8 cellular contexts compared by ENCODE assay signal in the genomic region with DNA sequence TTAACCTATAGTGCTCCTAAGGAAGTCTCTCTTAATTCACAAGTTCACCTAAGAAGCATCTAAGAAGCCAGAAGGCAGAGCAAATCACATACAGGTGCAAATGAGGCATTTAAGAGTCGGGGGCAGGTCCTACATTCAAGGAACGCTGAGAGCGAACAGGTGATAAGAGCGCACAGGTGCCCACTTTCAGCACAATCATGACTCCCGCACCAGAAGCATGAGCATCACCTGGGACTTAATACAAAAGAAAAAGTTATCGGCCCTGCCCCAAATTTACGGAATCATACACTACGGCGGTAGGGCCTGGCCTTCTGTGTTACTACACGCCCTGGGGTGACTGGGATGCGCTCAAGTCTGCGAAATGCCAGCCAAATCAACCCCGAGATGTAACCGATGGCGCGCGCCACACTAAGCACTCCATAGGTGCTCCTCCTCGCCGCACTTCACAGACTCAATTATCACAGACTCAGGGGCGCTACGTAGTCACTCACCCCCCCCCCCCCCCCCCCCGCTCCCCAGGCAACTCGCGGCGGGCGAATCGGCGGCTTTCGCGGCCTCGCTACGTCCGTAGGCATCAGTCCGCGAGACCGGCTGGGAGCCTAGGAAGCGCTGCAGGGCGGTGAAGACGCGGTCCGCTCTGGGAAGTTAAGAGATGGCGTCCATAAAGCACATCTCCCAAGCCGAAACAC. TPM values are rescaled to one million over a fixed set of nuclear protein-coding genes. Genes with fewer than 3 reads are reported as not detected.
DNase-seq lines count a peak whose midpoint lies in the region; ATAC-seq and TF ChIP-seq lines count a peak whose summit lies in the region.

No MANE protein-coding gene starts in this region.

- H3K4me1 Mint-ChIP-seq in activated T-helper 17 cell treated with anti-CD3 and anti-CD28 coated beads, Interleukin-2, amount 50 U/mL, for 72 hours: peaks cover 9% of the 10 kb centered on the region

- peaks cover 7% of the 10 kb centered on the region for H3K36me3 Mint-ChIP-seq in activated T-helper 17 cell treated with anti-CD3 and anti-CD28 coated beads, Interleukin-2, amount 50 U/mL, for 72 hours (ENCODE audit: low read depth)

- H3K36me3 ChIP-seq in OCI-LY3 (replicated peaks; ENCODE audit: low read depth, low read length): no peaks in the 10 kb centered on the region
- no peaks in the 10 kb centered on the region for H3K36me3 ChIP-seq in neural cell (ENCODE audit: insufficient read depth, low read length)

- H4K20me1 ChIP-seq in OCI-LY3 (ENCODE audit: insufficient read depth, low read length) (no peaks in the 10 kb centered on the region), neural cell (ENCODE audit: insufficient read depth) (no peaks in the 10 kb centered on the region)

- peak; percentile 14 for DNase-seq in AG09319 (ENCODE audit: extremely low read depth, low read depth)
- peak; percentile 57 for DNase-seq in fibroblast of the aortic adventitia (ENCODE audit: low read depth)
- peak; percentile 66 for DNase-seq in stimulated activated naive CD4-positive, alpha-beta T cell treated with Interleukin-2 at 50 U/mL for 16 hours (lab: John Stamatoyannopoulos, UW)

- TF ChIP-seq CTCF in AG09319 (IDR thresholded peaks at IDR 0.05; ENCODE audit: low read depth, low read length): no peak
- TF ChIP-seq CTCF in OCI-LY3 (IDR thresholded peaks at IDR 0.05; ENCODE audit: low read depth, low read length): no peak
- no peak for TF ChIP-seq CTCF in fibroblast of the aortic adventitia (IDR thresholded peaks at IDR 0.05; ENCODE audit: insufficient read depth, low read length)
- no peak for TF ChIP-seq CTCF in neural cell (IDR thresholded peaks at IDR 0.05; ENCODE audit: poor library complexity, severe bottlenecking)

- TF ChIP-seq EP300 in neural cell (conservative IDR thresholded peaks at IDR 0.05; ENCODE audit: poor library complexity, severe bottlenecking): no peak

- H3F3A ChIP-seq in neural cell (ENCODE audit: insufficient read depth, low read length, poor library complexity, severe bottlenecking): no peaks in the 10 kb centered on the region

- ATAC-seq in GM19043 (IDR thresholded peaks at IDR 0.05; ENCODE audit: low read depth, unreplicated experiment) (peak; percentile 11), HG03432 (IDR thresholded peaks at IDR 0.05; ENCODE audit: unreplicated experiment) (peak; percentile 26)
- ATAC-seq in activated T-helper 17 cell treated with anti-CD3 and anti-CD28 coated beads, Interleukin-2, amount 50 U/mL, for 72 hours (replicated peaks): peak; percentile 18

- TF ChIP-seq RAD21 in neural cell (conservative IDR thresholded peaks at IDR 0.05): no peak

- H3K27ac ChIP-seq in OCI-LY3 (ENCODE audit: low read length): peak overlapping the region; percentile 39
- H3K27ac ChIP-seq in neural cell (ENCODE audit: low read length): peak overlapping the region; percentile 60

- H3K27me3 Mint-ChIP-seq in activated T-helper 17 cell treated with anti-CD3 and anti-CD28 coated beads, Interleukin-2, amount 50 U/mL, for 72 hours: no peaks in the 10 kb centered on the region

- H3K79me2 ChIP-seq in OCI-LY3 (ENCODE audit: low read length) (peaks cover 4% of the 10 kb centered on the region; the same call in 1 of the 2 replicates), neural cell (replicated peaks; ENCODE audit: insufficient read depth, low read length) (no peaks in the 10 kb centered on the region)

- H3K9me2 ChIP-seq in neural cell (ENCODE audit: insufficient read depth, low read length): no peaks in the 10 kb centered on the region

- H3K9me3 ChIP-seq in OCI-LY3 (ENCODE audit: insufficient read depth, low read length) (no peaks in the 10 kb centered on the region), neural cell (ENCODE audit: low read length) (no peaks in the 10 kb centered on the region)

- H3K9ac ChIP-seq in OCI-LY3 (ENCODE audit: low read length) (peak overlapping the region; percentile 66), neural cell (ENCODE audit: low read length) (peak overlapping the region; percentile 56)

- H3K4me3 ChIP-seq in OCI-LY3 (ENCODE audit: low read length): peak overlapping the region; percentile 89
- peak overlapping the region; percentile 69 for H3K4me3 ChIP-seq in fibroblast of the aortic adventitia (ENCODE audit: low read depth, low read length)
- peak overlapping the region; percentile 86 for H3K4me3 ChIP-seq in neural cell (ENCODE audit: low read length)

- H3K4me1 ChIP-seq in OCI-LY3 (ENCODE audit: low read length): peaks cover 12% of the 10 kb centered on the region

- peak overlapping the region; percentile 93 for H3K27ac Mint-ChIP-seq in activated T-helper 17 cell treated with anti-CD3 and anti-CD28 coated beads, Interleukin-2, amount 50 U/mL, for 72 hours

- peak overlapping the region; percentile 93 for H3K4me3 Mint-ChIP-seq in activated T-helper 17 cell treated with anti-CD3 and anti-CD28 coated beads, Interleukin-2, amount 50 U/mL, for 72 hours

- H3K9me3 Mint-ChIP-seq in activated T-helper 17 cell treated with anti-CD3 and anti-CD28 coated beads, Interleukin-2, amount 50 U/mL, for 72 hours: no peaks in the 10 kb centered on the region

- H3K4me2 ChIP-seq in OCI-LY3 (ENCODE audit: low read length) (peak overlapping the region; percentile 99), neural cell (ENCODE audit: low read length) (peak overlapping the region; percentile 52)

- H3K27me3 ChIP-seq in OCI-LY3 (ENCODE audit: low read depth, low read length): no peaks in the 10 kb centered on the region
- H3K27me3 ChIP-seq in neural cell (ENCODE audit: insufficient read depth, low read depth, low read length): no peaks in the 10 kb centered on the region

- peak overlapping the region; percentile 95 for H2AFZ ChIP-seq in OCI-LY3 (ENCODE audit: low read depth, low read length)
- peak overlapping the region; percentile 77 for H2AFZ ChIP-seq in neural cell (ENCODE audit: low read depth, low read length)

TF ChIP-seq in neural cell, 6 proteins besides CTCF, POLR2A, EP300 and RAD21:
- peak; percentile 19 for TF ChIP-seq SMC3 (conservative IDR thresholded peaks at IDR 0.05; ENCODE audit: poor library complexity)
- no peak for TF ChIP-seq POLR2AphosphoS5 (IDR thresholded peaks at IDR 0.05)
- no peak for TF ChIP-seq EZH2 (IDR thresholded peaks at IDR 0.05; ENCODE audit: borderline replicate concordance, insufficient read depth, low read length, poor library complexity, severe bottlenecking)
- no peak for TF ChIP-seq MXI1 (conservative IDR thresholded peaks at IDR 0.05; ENCODE audit: poor library complexity, severe bottlenecking)
- TF ChIP-seq, protein P1, sequence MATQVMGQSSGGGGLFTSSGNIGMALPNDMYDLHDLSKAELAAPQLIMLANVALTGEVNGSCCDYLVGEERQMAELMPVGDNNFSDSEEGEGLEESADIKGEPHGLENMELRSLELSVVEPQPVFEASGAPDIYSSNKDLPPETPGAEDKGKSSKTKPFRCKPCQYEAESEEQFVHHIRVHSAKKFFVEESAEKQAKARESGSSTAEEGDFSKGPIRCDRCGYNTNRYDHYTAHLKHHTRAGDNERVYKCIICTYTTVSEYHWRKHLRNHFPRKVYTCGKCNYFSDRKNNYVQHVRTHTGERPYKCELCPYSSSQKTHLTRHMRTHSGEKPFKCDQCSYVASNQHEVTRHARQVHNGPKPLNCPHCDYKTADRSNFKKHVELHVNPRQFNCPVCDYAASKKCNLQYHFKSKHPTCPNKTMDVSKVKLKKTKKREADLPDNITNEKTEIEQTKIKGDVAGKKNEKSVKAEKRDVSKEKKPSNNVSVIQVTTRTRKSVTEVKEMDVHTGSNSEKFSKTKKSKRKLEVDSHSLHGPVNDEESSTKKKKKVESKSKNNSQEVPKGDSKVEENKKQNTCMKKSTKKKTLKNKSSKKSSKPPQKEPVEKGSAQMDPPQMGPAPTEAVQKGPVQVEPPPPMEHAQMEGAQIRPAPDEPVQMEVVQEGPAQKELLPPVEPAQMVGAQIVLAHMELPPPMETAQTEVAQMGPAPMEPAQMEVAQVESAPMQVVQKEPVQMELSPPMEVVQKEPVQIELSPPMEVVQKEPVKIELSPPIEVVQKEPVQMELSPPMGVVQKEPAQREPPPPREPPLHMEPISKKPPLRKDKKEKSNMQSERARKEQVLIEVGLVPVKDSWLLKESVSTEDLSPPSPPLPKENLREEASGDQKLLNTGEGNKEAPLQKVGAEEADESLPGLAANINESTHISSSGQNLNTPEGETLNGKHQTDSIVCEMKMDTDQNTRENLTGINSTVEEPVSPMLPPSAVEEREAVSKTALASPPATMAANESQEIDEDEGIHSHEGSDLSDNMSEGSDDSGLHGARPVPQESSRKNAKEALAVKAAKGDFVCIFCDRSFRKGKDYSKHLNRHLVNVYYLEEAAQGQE (IDR thresholded peaks at IDR 0.05; ENCODE audit: borderline replicate concordance): peak; percentile 47
- TF ChIP-seq TAF1 (IDR thresholded peaks at IDR 0.05; ENCODE audit: low read depth): no peak

RNA-seq across cellular contexts. Expression of a gene that starts 0.7 kb away (rescaled TPM):
- total RNA-seq in activated T-helper 17 cell treated with anti-CD3 and anti-CD28 coated beads, Interleukin-2, amount 50 U/mL, for 72 hours: 1 to 10 TPM; 7.0 to 7.7 TPM
- total RNA-seq in fibroblast of the aortic adventitia (ENCODE audit: low replicate concordance): 16.1 and 46.8 TPM in 2 replicates
- 3.0 and 7.2 TPM in 2 replicates for polyA plus RNA-seq in neural cell
- polyA minus RNA-seq in neural cell: 20.2 and 26.0 TPM in 2 replicates

Comparison
In these comparisons a context has a peak if more than half of its experiments do, and no peak if none do; other contexts are left out.
1. Peak in every context shown above with its lines: DNase-seq, ATAC-seq, H3K4me3 ChIP-seq and H3K27ac ChIP-seq.
2. DNase-seq: peak in every context shown above with its lines; median percentile 66 in stimulated activated naive CD4-positive, alpha-beta T cell treated with Interleukin-2 at 50 U/mL for 16 hours; 57 in fibroblast of the aortic adventitia; 14 in AG09319.